8 cellular contexts compared by ENCODE assay signal in the genomic region with DNA sequence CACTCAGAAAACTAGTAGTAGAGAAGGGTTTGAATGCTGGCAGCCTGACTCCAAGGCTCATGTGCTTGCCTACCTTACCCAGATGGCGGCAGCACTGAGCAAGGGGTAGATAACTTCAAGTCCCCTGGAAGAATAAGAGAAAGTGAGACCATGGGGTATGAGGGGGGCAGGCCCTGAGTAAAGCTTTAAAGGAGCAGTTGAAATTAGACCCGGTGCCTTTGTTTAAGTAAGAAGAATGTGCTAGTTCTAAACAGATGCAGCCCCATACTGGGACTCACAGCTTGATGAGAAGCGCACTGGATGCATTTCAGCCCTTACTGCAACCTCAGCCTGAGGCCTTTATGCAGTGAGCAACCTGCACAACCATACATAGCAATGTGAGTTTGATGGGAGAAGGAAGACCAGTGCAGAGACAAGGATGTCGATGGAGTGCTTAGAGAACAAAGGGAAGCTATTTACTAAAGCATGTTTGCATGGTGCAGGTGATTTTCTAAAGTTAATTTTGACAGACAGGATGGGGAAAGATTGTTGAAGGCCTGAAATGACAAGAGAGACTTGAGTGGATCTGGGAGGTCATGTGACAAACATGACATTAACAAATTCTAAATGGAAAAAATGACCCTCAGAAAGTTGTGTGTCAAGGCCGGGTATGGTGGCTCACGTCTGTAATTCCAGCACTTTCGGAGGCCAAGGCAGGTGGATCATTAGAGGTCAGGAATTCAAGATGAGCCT. TPM values are rescaled to one million over a fixed set of nuclear protein-coding genes. Genes with fewer than 3 reads are reported as not detected.
DNase-seq lines count a peak whose midpoint lies in the region; ATAC-seq, FAIRE-seq and TF ChIP-seq lines count a peak whose summit lies in the region.

No MANE protein-coding gene starts in this region.

- peak overlapping the region; percentile 1 for H3K4me3 Mint-ChIP-seq in natural killer cell

- TF ChIP-seq CTCF in AG10803 (conservative IDR thresholded peaks at IDR 0.05; ENCODE audit: low read length) (peak; percentile 64), cardiac fibroblast (IDR thresholded peaks at IDR 0.05; ENCODE audit: low read depth, low read length) (peak; percentile 71), natural killer cell (IDR thresholded peaks at IDR 0.05) (peak; percentile 49)

- intact Hi-C loops in natural killer cell (cut with micrococcal nuclease) = no loop called here

- H3K27me3 ChIP-seq in MG63 = peaks cover 17% of the 10 kb centered on the region

- no peaks in the 10 kb centered on the region for H3K27me3 Mint-ChIP-seq in natural killer cell (ENCODE audit: low read depth in 2 of 2)

- H3K9me3 ChIP-seq in MG63 = no peaks in the 10 kb centered on the region

- H3K36me3 ChIP-seq in MG63 = no peaks in the 10 kb centered on the region

- H3K4me3 ChIP-seq in AG10803 (ENCODE audit: low read length) (no peak overlapping the region), cardiac fibroblast (replicated peaks in 1 of 2; ENCODE audit: low read depth in 2 of 2, low read length in 2 of 2) (no peak overlapping the region), MG63 (no peak overlapping the region)

- H3K27ac Mint-ChIP-seq in natural killer cell = peak overlapping the region; percentile 68 to 72

- no peaks in the 10 kb centered on the region for H3K36me3 Mint-ChIP-seq in natural killer cell

- peaks cover 54 to 55% of the 10 kb centered on the region in 2 donors for H3K4me1 Mint-ChIP-seq in natural killer cell

- peak; percentile 63 to 79 (median 68) for ATAC-seq in natural killer cell
- ATAC-seq in HG03565 (IDR thresholded peaks at IDR 0.05; ENCODE audit: unreplicated experiment) = no peak

- peak; percentile 5 for DNase-seq in AG10803 (ENCODE audit: low read depth)
- no peak for DNase-seq in GM12892 (ENCODE audit: insufficient read length)
- DNase-seq in SK-N-DZ (ENCODE audit: low spot score) = peak; percentile 14
- DNase-seq in cardiac fibroblast (ENCODE audit: low read depth in 2 of 2) = peak; percentile 26 to 39
- no peak for DNase-seq in natural killer cell
- DNase-seq in NCI-H1092 (lab: John Stamatoyannopoulos, UW) = no peak
- no peak for DNase-seq in MG63

- peak; percentile 73 for FAIRE-seq in GM12892 (lab: Jason Lieb, UNC)

- H3K9me3 Mint-ChIP-seq in natural killer cell = no peaks in the 10 kb centered on the region

- no peak for TF ChIP-seq POLR2A in GM12892 (IDR thresholded peaks at IDR 0.05; ENCODE audit: low read depth, low read length)

RNA-seq across cellular contexts. Expression of gene TMA7B, which starts 27.1 kb away (rescaled TPM):
- polyA plus RNA-seq in GM12892 (2012; ENCODE audit: missing spikeins) = not detected
- polyA plus RNA-seq in SK-N-DZ (2014; cell fraction: cytosol; rRNA removed) = not detected in 2 replicates
- polyA plus RNA-seq in SK-N-DZ (2014; cell fraction: nucleus; rRNA removed) = not detected in 2 replicates
- 1 to 10 TPM; 2.6 to 8.7 (median 6.7) TPM for total RNA-seq in natural killer cell
- total RNA-seq in MG63 (2014; rRNA removed; shearing (Covaris generic); ENCODE audit: low replicate concordance) = not detected in 2 replicates

RNA-seq across cellular contexts. Expression of gene GRAP2, which starts 32.2 kb away (rescaled TPM):
- polyA plus RNA-seq in GM12892 (2012; ENCODE audit: missing spikeins) = 3.3 TPM
- polyA plus RNA-seq in SK-N-DZ (2014; cell fraction: cytosol; rRNA removed) = not detected in 2 replicates
- polyA plus RNA-seq in SK-N-DZ (2014; cell fraction: nucleus; rRNA removed) = not detected in 2 replicates
- 10 to 100 TPM; 65.1 to 97.3 (median 92.2) TPM for total RNA-seq in natural killer cell
- not detected in 2 replicates for total RNA-seq in MG63 (2014; rRNA removed; shearing (Covaris generic); ENCODE audit: low replicate concordance)

RNA-seq across cellular contexts. Expression of gene ENTHD1, which starts 39.5 kb away (rescaled TPM):
- not detected for polyA plus RNA-seq in GM12892 (2012; ENCODE audit: missing spikeins)
- not detected in 2 replicates for polyA plus RNA-seq in SK-N-DZ (2014; cell fraction: cytosol; rRNA removed)
- not detected in 2 replicates for polyA plus RNA-seq in SK-N-DZ (2014; cell fraction: nucleus; rRNA removed)
- not detected for total RNA-seq in natural killer cell
- total RNA-seq in MG63 (2014; rRNA removed; shearing (Covaris generic); ENCODE audit: low replicate concordance) = not detected in 2 replicates

Comparison
In these comparisons a context has a peak if more than half of its experiments do, and no peak if none do; other contexts are left out.
1. DNase-seq: peak in AG10803 (single experiment), SK-N-DZ (single experiment) and cardiac fibroblast (2 of 2); none in GM12892 (single experiment), natural killer cell (single experiment), NCI-H1092 (single experiment) and MG63 (single experiment).
2. RNA of gene GRAP2, which starts 32.2 kb away (total RNA-seq): 65.1 to 97.3 TPM in natural killer cell; not detected in MG63; every median in the first group is over 10 times any median in the second.
3. Peak in every context shown above with its lines, with median percentiles within 50 percentile points of each other: CTCF ChIP-seq.